Comparison of ENCODE assay signal across 8 cellular contexts in the genomic region with DNA sequence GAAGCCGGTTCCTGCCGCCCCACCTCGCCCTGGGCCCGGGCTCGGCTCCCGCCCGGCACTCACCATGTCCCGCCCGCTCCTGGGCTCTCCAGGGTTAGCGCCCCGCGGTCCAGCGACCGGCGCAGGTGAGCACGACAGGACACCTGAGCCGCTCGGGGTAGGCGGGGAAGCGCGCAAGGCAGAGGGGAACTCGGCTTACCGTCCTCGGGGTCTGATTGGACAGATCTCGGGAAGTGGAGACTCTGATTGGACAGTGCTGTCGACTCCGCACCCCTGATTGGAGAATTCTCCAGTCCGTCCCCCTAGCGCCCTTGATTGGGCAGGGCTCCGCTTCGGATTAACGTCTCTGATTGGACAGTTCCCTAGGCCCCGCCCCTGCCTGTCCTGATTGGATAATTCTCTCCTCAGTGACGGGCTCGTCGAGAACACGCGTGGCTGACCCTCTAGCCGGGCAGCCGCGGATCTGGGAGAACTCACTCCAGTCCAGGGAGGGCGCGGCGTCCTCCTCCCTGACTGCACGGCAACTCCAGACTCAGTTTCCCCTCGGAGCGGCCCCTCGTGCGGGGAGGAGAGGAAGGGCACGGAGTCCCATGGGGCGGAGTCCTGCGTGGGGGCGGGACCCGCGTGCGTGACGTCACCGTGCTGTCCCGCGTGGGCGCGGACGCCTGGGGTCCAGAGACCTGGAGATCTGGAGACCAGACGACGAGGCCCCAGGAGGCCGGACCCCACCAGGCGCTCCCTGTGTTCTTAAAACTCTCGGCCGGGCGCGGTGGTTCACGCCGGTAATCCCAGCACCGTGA. TPM values are rescaled to one million over a fixed set of nuclear protein-coding genes. Genes with fewer than 3 reads are reported as not detected.
DNase-seq lines count a peak whose midpoint lies in the region; ATAC-seq and TF ChIP-seq lines count a peak whose summit lies in the region.

Gene ZNF77 (minus strand): TSS at position 197 of the 800 bp plus-strand sequence. CDS start 131 bp downstream, at position 66.

- H3K9me3 ChIP-seq in colonic mucosa: no peaks in the 10 kb centered on the region

- H3K36me3 ChIP-seq in colonic mucosa: no peaks in the 10 kb centered on the region

- TF ChIP-seq POLR2A in GM19193 (IDR thresholded peaks at IDR 0.05; ENCODE audit: extremely low read depth, insufficient read depth, insufficient read length): peak; percentile 67

- peak within 1 kb of the TSS; percentile 57 for H3K4me3 ChIP-seq in colonic mucosa

- peak within 1 kb of the TSS; percentile 77 for H3K27ac ChIP-seq in colonic mucosa

- no peaks in the 10 kb centered on the region for H3K4me1 ChIP-seq in colonic mucosa

- DNase-seq in Ammon's horn (ENCODE audit: low spot score): peak; percentile 99
- DNase-seq in NCI-H510A treated with DMSO at 0.1 percent for 48 hours (lab: John Stamatoyannopoulos, UW): peak; percentile 94
- DNase-seq in activated CD4-positive, alpha-beta T cell treated with anti-CD3 and anti-CD28 coated beads for 48 hours: peak; percentile 99
- peak; percentile 100 for DNase-seq in colonic mucosa
- peak; percentile 99 for DNase-seq in kidney tubule cell (ENCODE audit: low spot score)
- DNase-seq in stimulated activated CD4-positive, alpha-beta T cell treated with anti-CD3 and anti-CD28 coated beads, Interleukin-1b, Interleukin-23, amount 100 ng/mL, for 1 hour (ENCODE audit: low read depth in 2 of 2): peak; percentile 96 to 97

- peak; percentile 91 for ATAC-seq in HG03432 (IDR thresholded peaks at IDR 0.05; ENCODE audit: unreplicated experiment)

- intact Hi-C loops in colonic mucosa (cut with DNase I): loop anchor here (5.0 kb wide), 1 partner anchor 58 kb away; no protein-coding TSS in a partner anchor

- H3K9ac ChIP-seq in colonic mucosa (ENCODE audit: low read depth in 2 of 2, low read length in 2 of 2): peak within 1 kb of the TSS; percentile 83 to 93

- TF ChIP-seq CTCF in colonic mucosa (IDR thresholded peaks at IDR 0.05): no peak

- H3K27me3 ChIP-seq in colonic mucosa: no peaks in the 10 kb centered on the region

RNA-seq across cellular contexts. Expression of gene ZNF77, which starts in this region (rescaled TPM):
- total RNA-seq in colonic mucosa: 1 to 10 TPM; 3.1 to 3.3 TPM

Comparison
In these comparisons a context has a peak if more than half of its experiments do, and no peak if none do; other contexts are left out.
1. Peak in every context shown above with its lines: DNase-seq, ATAC-seq, H3K4me3 ChIP-seq and H3K27ac ChIP-seq.